Comparison of ENCODE assay signal across 14 cellular contexts in the genomic region with DNA sequence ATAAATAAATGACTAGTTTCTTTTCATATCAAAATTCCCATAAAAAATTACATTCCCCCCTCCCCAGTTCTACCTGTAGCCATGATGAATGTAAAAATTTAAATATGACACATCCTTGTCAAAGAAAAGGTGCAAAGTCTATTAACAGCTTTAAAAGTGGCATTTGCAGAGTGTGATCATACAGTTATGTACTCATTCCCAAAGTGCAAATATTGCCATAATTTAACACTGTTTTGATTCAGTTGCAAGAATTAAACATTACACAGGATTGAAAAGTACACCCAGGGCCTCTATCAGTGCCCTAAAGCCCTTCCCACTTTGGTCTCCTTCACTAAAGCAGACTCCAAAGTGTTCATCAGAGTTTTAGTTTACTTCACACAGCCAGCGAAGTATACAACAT. TPM values are rescaled to one million over a fixed set of nuclear protein-coding genes. Genes with fewer than 3 reads are reported as not detected.
A peak's percentile ranks its signal among the peaks of the same experiment; 100 is the strongest.
DNase-seq lines count a peak whose midpoint lies in the region; ATAC-seq, FAIRE-seq and TF ChIP-seq lines count a peak whose summit lies in the region.
"Had no signal": no experiment of that assay in that cellular context is flagged by ENCODE, and none has a peak within 500 bp of the region (broad histone marks: within the 10 kb centered on the region; RNA-seq: fewer than 3 reads in every experiment).

No MANE protein-coding gene starts in this region.

- H3K9me3 Mint-ChIP-seq in activated T-cell treated with anti-CD3 and anti-CD28 coated beads, Interleukin-2, amount 50 U/mL, for 72 hours, result no peaks in the 10 kb centered on the region
- H3K9me3 Mint-ChIP-seq in activated T-cell treated with anti-CD3 and anti-CD28 coated beads, Interleukin-2, amount 50 U/mL, for 4 hours, result no peaks in the 10 kb centered on the region
- H3K9me3 Mint-ChIP-seq in CD4-positive, alpha-beta T cell, result no peaks in the 10 kb centered on the region
- no peaks in the 10 kb centered on the region for H3K9me3 Mint-ChIP-seq in T-cell
- H3K9me3 Mint-ChIP-seq in neural crest cell, result no peaks in the 10 kb centered on the region

- peaks cover 3 to 14% of the 10 kb centered on the region in 2 donors for H3K36me3 Mint-ChIP-seq in activated T-cell treated with anti-CD3 and anti-CD28 coated beads, Interleukin-2, amount 50 U/mL, for 72 hours (ENCODE audit: insufficient read depth in 2 of 2)
- H3K36me3 Mint-ChIP-seq in activated T-cell treated with anti-CD3 and anti-CD28 coated beads, Interleukin-2, amount 50 U/mL, for 4 hours (ENCODE audit: insufficient read depth), result peaks cover 28% of the 10 kb centered on the region
- H3K36me3 Mint-ChIP-seq in CD4-positive, alpha-beta T cell (ENCODE audit: low read depth), result peaks cover 66% of the 10 kb centered on the region
- H3K36me3 Mint-ChIP-seq in T-cell (peaks cover 33% of the 10 kb centered on the region), neural crest cell (ENCODE audit: low read depth) (peaks cover 9% of the 10 kb centered on the region)

- no peaks in the 10 kb centered on the region for H3K27me3 Mint-ChIP-seq in activated T-cell treated with anti-CD3 and anti-CD28 coated beads, Interleukin-2, amount 50 U/mL, for 72 hours (ENCODE audit: low read depth)
- no peaks in the 10 kb centered on the region for H3K27me3 Mint-ChIP-seq in activated T-cell treated with anti-CD3 and anti-CD28 coated beads, Interleukin-2, amount 50 U/mL, for 4 hours (ENCODE audit: low read depth)
- no peaks in the 10 kb centered on the region for H3K27me3 Mint-ChIP-seq in CD4-positive, alpha-beta T cell
- H3K27me3 Mint-ChIP-seq in T-cell, result no peaks in the 10 kb centered on the region
- H3K27me3 Mint-ChIP-seq in neural crest cell (ENCODE audit: low read depth), result no peaks in the 10 kb centered on the region

- no peaks in the 10 kb centered on the region for H3K27me3 ChIP-seq in CD4-positive, alpha-beta T cell (ENCODE audit: control insufficient read depth, insufficient read depth, low read length)
- H3K27me3 ChIP-seq: MG63, Peyer's patch had no signal

- ATAC-seq in activated T-cell treated with anti-CD3 and anti-CD28 coated beads, Interleukin-2, amount 50 U/mL, for 72 hours (replicated peaks in 1 of 2), result no peak
- ATAC-seq in activated T-cell treated with anti-CD3 and anti-CD28 coated beads, Interleukin-2, amount 50 U/mL, for 4 hours, result no peak
- no peak for ATAC-seq in CD4-positive, alpha-beta T cell (ENCODE audit: poor library complexity)
- no peak for ATAC-seq in T-cell (replicated peaks in 1 of 4)
- no peak for ATAC-seq in HG02763 (IDR thresholded peaks at IDR 0.05; ENCODE audit: unreplicated experiment)

- CTCF ChIA-PET in CD4-positive, alpha-beta T cell (lab: Charles Lee), result interaction anchor here (0.6 to 2.2 kb wide), 19 partner anchors 10 to 1281 kb away, joined by 3 to 33 read pairs (median 5); a partner anchor contains a TSS
- CTCF ChIA-PET in T-cell (lab: Charles Lee), result interaction anchor here (0.6 to 4.6 kb wide), 34 partner anchors 9 to 922 kb away, joined by 3 to 51 read pairs (median 6); no protein-coding TSS in a partner anchor

- no peak overlapping the region for H3K4me3 Mint-ChIP-seq in activated T-cell treated with anti-CD3 and anti-CD28 coated beads, Interleukin-2, amount 50 U/mL, for 72 hours
- H3K4me3 Mint-ChIP-seq in activated T-cell treated with anti-CD3 and anti-CD28 coated beads, Interleukin-2, amount 50 U/mL, for 4 hours, result no peak overlapping the region
- no peak overlapping the region for H3K4me3 Mint-ChIP-seq in CD4-positive, alpha-beta T cell
- H3K4me3 Mint-ChIP-seq in T-cell (no peak overlapping the region), neural crest cell (no peak overlapping the region)

- no peak for FAIRE-seq in RCC 7860 (lab: Jason Lieb, UNC)
- FAIRE-seq: H1 had no signal

- TF ChIP-seq CTCF in CD4-positive, alpha-beta T cell (IDR thresholded peaks at IDR 0.05), result no peak
- no peak for TF ChIP-seq CTCF in neural crest cell (conservative IDR thresholded peaks at IDR 0.05)

- POLR2A ChIA-PET in CD4-positive, alpha-beta T cell (lab: Charles Lee), result interaction anchor here (1.1 to 3.0 kb wide), 7 partner anchors 50 to 255 kb away, joined by 3 to 29 read pairs (median 6); no protein-coding TSS in a partner anchor
- POLR2A ChIA-PET in T-cell (lab: Charles Lee), result no interaction called here

- DNase-seq in activated T-cell treated with anti-CD3 and anti-CD28 coated beads, Interleukin-2, amount 50 U/mL, for 72 hours, result no peak
- no peak for DNase-seq in activated T-cell treated with anti-CD3 and anti-CD28 coated beads, Interleukin-2, amount 50 U/mL, for 4 hours
- no peak for DNase-seq in CD4-positive, alpha-beta T cell
- DNase-seq in T-cell, result no peak
- no peak for DNase-seq in neural crest cell (ENCODE audit: low read depth, low spot score)
- no peak for DNase-seq in RCC 7860 (ENCODE audit: low spot score)
- no peak for DNase-seq in stimulated activated CD4-positive, alpha-beta T cell treated with anti-CD3 and anti-CD28 coated beads, Interleukin-4, amount 100 ng/mL, for 1 hour
- DNase-seq: MG63, NCI-H2171, Peyer's patch, SIG-M5 had no signal

- no peak overlapping the region for H3K27ac ChIP-seq in CD4-positive, alpha-beta T cell (ENCODE audit: low read depth, low read length)
- H3K27ac ChIP-seq: KMS-11, Peyer's patch had no signal

- peak overlapping the region; percentile 15 for H3K27ac Mint-ChIP-seq in activated T-cell treated with anti-CD3 and anti-CD28 coated beads, Interleukin-2, amount 50 U/mL, for 72 hours
- peak overlapping the region; percentile 88 for H3K27ac Mint-ChIP-seq in CD4-positive, alpha-beta T cell
- H3K27ac Mint-ChIP-seq in T-cell, result peak overlapping the region; percentile 37 to 38
- peak overlapping the region; percentile 35 for H3K27ac Mint-ChIP-seq in neural crest cell (ENCODE audit: unreplicated experiment)

- intact Hi-C loops in CD4-positive, alpha-beta T cell (cut with DNase I, micrococcal nuclease), result loop anchor here (1.0 to 10.0 kb wide), 7 partner anchors 50 to 830 kb away; a partner anchor contains a TSS

- no peaks in the 10 kb centered on the region for H3K9me3 ChIP-seq in CD4-positive, alpha-beta T cell (ENCODE audit: control insufficient read depth, low read length)
- H3K9me3 ChIP-seq: MG63, Peyer's patch had no signal

- peaks cover 52% of the 10 kb centered on the region for H3K4me1 Mint-ChIP-seq in activated T-cell treated with anti-CD3 and anti-CD28 coated beads, Interleukin-2, amount 50 U/mL, for 72 hours (ENCODE audit: low read depth)
- H3K4me1 Mint-ChIP-seq in activated T-cell treated with anti-CD3 and anti-CD28 coated beads, Interleukin-2, amount 50 U/mL, for 4 hours (ENCODE audit: low read depth), result peaks cover 39% of the 10 kb centered on the region
- H3K4me1 Mint-ChIP-seq in CD4-positive, alpha-beta T cell (ENCODE audit: low read depth), result peaks cover 23% of the 10 kb centered on the region
- H3K4me1 Mint-ChIP-seq in T-cell (peaks cover 12 to 34% (median 28%) of the 10 kb centered on the region in 3 donors), neural crest cell (no peaks in the 10 kb centered on the region)

RNA-seq across cellular contexts. Expression of a gene that starts 51.8 kb away (rescaled TPM):
- 100 to 1,000 TPM in 1 of 2 donors, 10 to 100 TPM in 1; 88.7 to 116 TPM for total RNA-seq in activated T-cell treated with anti-CD3 and anti-CD28 coated beads, Interleukin-2, amount 50 U/mL, for 72 hours
- total RNA-seq in activated T-cell treated with anti-CD3 and anti-CD28 coated beads, Interleukin-2, amount 50 U/mL, for 4 hours, result 100 to 1,000 TPM in 2 of 3 donors, 10 to 100 TPM in 1; 95.7 to 109 (median 101) TPM
- 10 to 100 TPM; 83.7 to 94.4 TPM for total RNA-seq in CD4-positive, alpha-beta T cell
- total RNA-seq in T-cell (10 to 100 TPM; 54.0 to 62.8 (median 60.1) TPM), neural crest cell (92.1 and 95.2 TPM in 2 replicates)

RNA-seq across cellular contexts. Expression of a gene that starts 57.8 kb away (rescaled TPM):
- total RNA-seq in activated T-cell treated with anti-CD3 and anti-CD28 coated beads, Interleukin-2, amount 50 U/mL, for 72 hours, result 1 to 10 TPM; 1.3 to 1.4 TPM
- total RNA-seq in activated T-cell treated with anti-CD3 and anti-CD28 coated beads, Interleukin-2, amount 50 U/mL, for 4 hours, result under 1 TPM; 0.20 to 0.92 (median 0.37) TPM
- under 1 TPM; 0.20 to 0.52 TPM for total RNA-seq in CD4-positive, alpha-beta T cell
- total RNA-seq in T-cell, result 1 to 10 TPM in 3 of 5 donors, under 1 TPM in 2; 0.38 to 4.2 (median 1.4) TPM
- total RNA-seq in neural crest cell, result 12.6 and 14.8 TPM in 2 replicates

Comparison
In these comparisons a context has a peak if more than half of its experiments do, and no peak if none do; other contexts are left out.
1. H3K27ac Mint-ChIP-seq: peak in every context shown above with its lines; median percentile 88 in CD4-positive, alpha-beta T cell; 38 in T-cell; 35 in neural crest cell; 15 in activated T-cell treated with anti-CD3 and anti-CD28 coated beads, Interleukin-2, amount 50 U/mL, for 72 hours.